8 cellular contexts compared by ENCODE assay signal in the genomic region with DNA sequence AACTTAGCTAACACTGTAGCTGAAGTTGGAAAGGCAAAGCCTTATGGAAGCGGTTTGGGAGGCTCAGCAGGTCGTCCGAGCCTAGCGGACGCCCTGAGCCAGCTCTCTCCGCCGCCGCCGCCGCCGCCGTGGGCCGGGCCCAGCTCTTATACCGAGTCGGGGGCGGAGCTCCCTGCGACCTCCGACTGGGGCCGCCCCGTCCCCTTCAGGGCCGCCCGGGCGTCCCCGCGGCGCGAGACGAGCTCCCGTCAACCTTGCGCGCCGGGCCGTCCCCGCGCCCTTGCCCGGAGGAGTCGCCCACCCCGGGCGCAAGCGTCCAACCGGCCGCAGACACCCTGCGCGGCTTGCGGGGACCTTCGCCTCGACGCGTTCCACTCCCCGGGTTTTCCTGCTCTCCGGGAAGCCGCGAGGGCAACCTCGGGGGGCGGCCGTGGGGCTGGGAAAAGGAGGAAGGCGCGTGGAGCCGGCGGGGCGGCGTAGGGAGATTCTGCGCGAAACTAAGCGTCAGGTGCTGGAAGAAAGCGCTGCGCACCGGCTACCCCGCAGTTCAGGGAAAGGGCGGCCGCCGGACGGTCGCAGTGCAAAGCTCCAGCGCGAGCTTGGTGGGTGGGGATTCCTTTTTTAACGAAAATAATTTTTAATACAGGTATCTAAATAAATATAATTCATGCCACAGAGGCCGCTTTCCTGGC. TPM values are rescaled to one million over a fixed set of nuclear protein-coding genes. Genes with fewer than 3 reads are reported as not detected.
DNase-seq lines count a peak whose midpoint lies in the region; ATAC-seq and TF ChIP-seq lines count a peak whose summit lies in the region.

A gene with protein sequence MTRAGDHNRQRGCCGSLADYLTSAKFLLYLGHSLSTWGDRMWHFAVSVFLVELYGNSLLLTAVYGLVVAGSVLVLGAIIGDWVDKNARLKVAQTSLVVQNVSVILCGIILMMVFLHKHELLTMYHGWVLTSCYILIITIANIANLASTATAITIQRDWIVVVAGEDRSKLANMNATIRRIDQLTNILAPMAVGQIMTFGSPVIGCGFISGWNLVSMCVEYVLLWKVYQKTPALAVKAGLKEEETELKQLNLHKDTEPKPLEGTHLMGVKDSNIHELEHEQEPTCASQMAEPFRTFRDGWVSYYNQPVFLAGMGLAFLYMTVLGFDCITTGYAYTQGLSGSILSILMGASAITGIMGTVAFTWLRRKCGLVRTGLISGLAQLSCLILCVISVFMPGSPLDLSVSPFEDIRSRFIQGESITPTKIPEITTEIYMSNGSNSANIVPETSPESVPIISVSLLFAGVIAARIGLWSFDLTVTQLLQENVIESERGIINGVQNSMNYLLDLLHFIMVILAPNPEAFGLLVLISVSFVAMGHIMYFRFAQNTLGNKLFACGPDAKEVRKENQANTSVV (minus strand): TSS at position 125 of the 692 bp plus-strand sequence. CDS start 326 bp downstream, outside the sequence.

- H3K27ac ChIP-seq in AG04450 (ENCODE audit: low read depth, low read length) (peak within 1 kb of the TSS; percentile 25), SK-N-MC (peak within 1 kb of the TSS; percentile 70), transverse colon (peak within 1 kb of the TSS; percentile 91 to 94 (median 92))

- TF ChIP-seq POLR2A in transverse colon (IDR thresholded peaks at IDR 0.05): peak; percentile 90

- peak within 1 kb of the TSS; percentile 82 for H3K9ac ChIP-seq in SK-N-MC (ENCODE audit: insufficient read length)

- ATAC-seq in GM19324 (IDR thresholded peaks at IDR 0.05; ENCODE audit: low FRiP score, unreplicated experiment) (peak; percentile 75), Right ventricle myocardium superior (ENCODE audit: poor library complexity) (peak; percentile 98)

- no peak within 1 kb of the TSS for H3K27ac Mint-ChIP-seq in activated naive CD8-positive, alpha-beta T cell
- peak within 1 kb of the TSS; percentile 16 for H3K27ac Mint-ChIP-seq in osteocyte (ENCODE audit: unreplicated experiment)

- DNase-seq in AG04450 (ENCODE audit: low read depth, low spot score) (no peak), HT1080 (ENCODE audit: low read depth) (peak; percentile 63), SK-N-MC (ENCODE audit: low read depth, low spot score) (no peak), Right ventricle myocardium superior (peak; percentile 90), osteocyte (ENCODE audit: extremely low spot score, unreplicated experiment) (peak; percentile 85), transverse colon (peak; percentile 83)

- no peak for TF ChIP-seq EP300 in transverse colon (IDR thresholded peaks at IDR 0.05; ENCODE audit: low read depth)

- TF ChIP-seq CTCF in AG04450 (IDR thresholded peaks at IDR 0.05; ENCODE audit: low read depth, low read length): no peak
- no peak for TF ChIP-seq CTCF in osteocyte (IDR thresholded peaks at IDR 0.05)
- TF ChIP-seq CTCF in transverse colon (IDR thresholded peaks at IDR 0.05): peak in 1 of 5 experiments; percentile 17

- intact Hi-C loops in Right ventricle myocardium superior (cut with DNase I): loop anchor here (2.0 kb wide), 1 partner anchor 32 kb away; no protein-coding TSS in a partner anchor
- intact Hi-C loops in transverse colon (cut with DNase I; ENCODE audit: low total_unique reads): no loop called here

- no peaks in the 10 kb centered on the region for H3K9me3 ChIP-seq in AG04450 (ENCODE audit: control insufficient read depth, insufficient read depth, low read length)
- H3K9me3 ChIP-seq in SK-N-MC (ENCODE audit: low read depth, low read length): no peaks in the 10 kb centered on the region
- no peaks in the 10 kb centered on the region for H3K9me3 ChIP-seq in transverse colon

- 1 to 10% methylated on average over 22 to 51 of the region's 78 CpGs for WGBS in transverse colon (ENCODE audit: low coverage in 1 of 2), 2 donors

- H3K9me3 Mint-ChIP-seq in activated naive CD8-positive, alpha-beta T cell (ENCODE audit: low read depth): no peaks in the 10 kb centered on the region
- no peaks in the 10 kb centered on the region for H3K9me3 Mint-ChIP-seq in osteocyte (ENCODE audit: unreplicated experiment)

- H3K27me3 ChIP-seq in AG04450 (ENCODE audit: control insufficient read depth, insufficient read depth, low read length): peaks cover 8% of the 10 kb centered on the region
- H3K27me3 ChIP-seq in transverse colon: no peaks in the 10 kb centered on the region

- CTCF ChIA-PET in AG04450 (lab: Charles Lee): interaction anchor here (0.6 to 1.9 kb wide), 3 partner anchors 80 to 877 kb away, joined by 3 to 7 read pairs (median 5); a partner anchor contains a TSS

- H3K4me3 ChIP-seq in AG04450 (ENCODE audit: low read depth, low read length): peak within 1 kb of the TSS; percentile 57
- H3K4me3 ChIP-seq in SK-N-MC: peak within 1 kb of the TSS; percentile 92
- H3K4me3 ChIP-seq in transverse colon: peak within 1 kb of the TSS; percentile 57 to 78 (median 64)

- peak within 1 kb of the TSS; percentile 83 for H3K4me3 Mint-ChIP-seq in activated naive CD8-positive, alpha-beta T cell
- peak within 1 kb of the TSS; percentile 80 for H3K4me3 Mint-ChIP-seq in osteocyte (ENCODE audit: unreplicated experiment)

- H3K4me1 Mint-ChIP-seq in activated naive CD8-positive, alpha-beta T cell (ENCODE audit: low read depth): peaks cover 30% of the 10 kb centered on the region
- peaks cover 24% of the 10 kb centered on the region for H3K4me1 Mint-ChIP-seq in osteocyte (ENCODE audit: unreplicated experiment)

- in situ Hi-C loops in transverse colon (cut with MboI; ENCODE audit: low pct_ligation_motif_present in 1 of 4, low pct_unique_long_range_greater_than_20kb in 1 of 4, low sequenced_read_pairs in 3 of 4): no loop called here

- H3K36me3 Mint-ChIP-seq in activated naive CD8-positive, alpha-beta T cell: no peaks in the 10 kb centered on the region
- H3K36me3 Mint-ChIP-seq in osteocyte (ENCODE audit: unreplicated experiment): peaks cover 2% of the 10 kb centered on the region

- H3K4me1 ChIP-seq in transverse colon: peaks cover 7 to 65% (median 26%) of the 10 kb centered on the region in 4 donors

- peaks cover 12% of the 10 kb centered on the region for H3K27me3 Mint-ChIP-seq in activated naive CD8-positive, alpha-beta T cell
- H3K27me3 Mint-ChIP-seq in osteocyte (ENCODE audit: unreplicated experiment): peaks cover 25% of the 10 kb centered on the region

- H3K36me3 ChIP-seq in SK-N-MC (ENCODE audit: insufficient read depth, low read length): no peaks in the 10 kb centered on the region
- H3K36me3 ChIP-seq in transverse colon: no peaks in the 10 kb centered on the region

- POLR2A ChIA-PET in AG04450 (lab: Yijun Ruan, JAX): interaction anchor here (1.0 to 1.9 kb wide), 5 partner anchors 18 to 141 kb away, joined by 3 to 9 read pairs (median 4); a partner anchor contains a TSS

RNA-seq across cellular contexts. Expression of the gene that starts here (rescaled TPM):
- polyA plus RNA-seq in AG04450 (2011; rRNA removed): 5.2 and 5.4 TPM in 2 replicates
- 4.4 and 6.4 TPM in 2 replicates for polyA minus RNA-seq in AG04450 (2011; rRNA and poly(A)+ RNA removed)
- 0.29 and 0.57 TPM in 2 replicates for total RNA-seq in HT1080 (2014; rRNA removed; shearing (Covaris generic))
- polyA plus RNA-seq in HT1080 (2015; cell fraction: cytosol; rRNA removed): 0.75 and 0.88 TPM in 2 replicates
- polyA plus RNA-seq in HT1080 (2015; cell fraction: nucleus; rRNA removed): 0.38 and 0.58 TPM in 2 replicates
- total RNA-seq in Right ventricle myocardium superior (48.2 TPM), osteocyte (10.8 and 11.4 TPM in 2 replicates), transverse colon (100 to 1,000 TPM in 2 of 4 donors, 10 to 100 TPM in 2; 26.3 to 345 (median 186) TPM)

Comparison
In these comparisons a context has a peak if more than half of its experiments do, and no peak if none do; other contexts are left out.
1. Peak in DNase-seq in HT1080; RNA of the gene not detected or under 1 TPM.
2. DNase-seq: peak in Right ventricle myocardium superior (single experiment), osteocyte (single experiment) and transverse colon (single experiment); none in AG04450 (single experiment) and SK-N-MC (single experiment).
3. H3K27ac ChIP-seq: peak in every context shown above with its lines; median percentile 92 in transverse colon; 70 in SK-N-MC; 25 in AG04450.
4. Peak in every context shown above with its lines, with median percentiles within 50 percentile points of each other: H3K4me3 ChIP-seq.